ENCODE assay signal across 8 cellular contexts in the genomic region with DNA sequence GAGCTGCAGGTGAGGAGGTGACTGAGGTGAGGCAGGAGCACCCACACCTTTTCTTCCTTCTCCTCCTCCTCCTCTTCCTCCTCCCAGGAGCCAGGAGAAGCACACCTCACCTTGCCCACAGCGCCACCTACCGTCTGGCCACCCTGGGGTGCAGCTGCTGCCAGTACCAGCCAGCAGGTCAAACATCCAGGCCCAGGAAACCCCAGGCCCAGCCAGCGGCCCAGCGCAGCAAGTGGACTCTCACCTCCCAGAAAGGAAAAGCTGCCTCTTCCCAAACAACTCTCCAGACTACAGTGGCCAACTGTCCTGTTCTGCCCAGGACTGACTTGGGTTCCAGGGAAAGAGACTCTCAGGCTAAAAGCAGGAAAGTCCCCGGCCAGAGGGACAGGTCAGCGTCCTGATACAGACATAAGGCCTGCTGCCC. TPM values are rescaled to one million over a fixed set of nuclear protein-coding genes. Genes with fewer than 3 reads are reported as not detected.
DNase-seq lines count a peak whose midpoint lies in the region; ATAC-seq and TF ChIP-seq lines count a peak whose summit lies in the region.

No MANE protein-coding gene starts in this region.

- no peaks in the 10 kb centered on the region for H3K27me3 Mint-ChIP-seq in T-cell

- in situ Hi-C loops in astrocyte of the spinal cord (cut with HindIII; ENCODE audit: low sequenced_read_pairs): no loop called here

- ATAC-seq in T-cell (replicated peaks in 1 of 4) (peak in 1 of 4 experiments; percentile 31), GM19455 (IDR thresholded peaks at IDR 0.05; ENCODE audit: unreplicated experiment) (no peak)

- no peak overlapping the region for H3K27ac Mint-ChIP-seq in T-cell

- H3K36me3 Mint-ChIP-seq in T-cell: peaks cover 4% of the 10 kb centered on the region

- no peak overlapping the region for H3K4me3 ChIP-seq in astrocyte of the spinal cord (ENCODE audit: low read depth, low read length)

- H3K4me3 Mint-ChIP-seq in T-cell: no peak overlapping the region

- H3K9me3 Mint-ChIP-seq in T-cell: no peaks in the 10 kb centered on the region

- POLR2A ChIA-PET in T-cell (lab: Charles Lee): interaction anchor here in 1 of 2 donors (0.5 kb wide), 1 partner anchor 25 kb away, joined by 4 read pairs; no protein-coding TSS in a partner anchor

- peak; percentile 91 for TF ChIP-seq CTCF in astrocyte of the spinal cord (IDR thresholded peaks at IDR 0.05; ENCODE audit: low read depth, low read length)

- DNase-seq in D341Med (ENCODE audit: low spot score) (peak; percentile 81), HuH-7 (ENCODE audit: low spot score) (peak; percentile 97), T-cell (peak in 26 of 34 experiments; percentile 9 to 54 (median 30)), astrocyte of the spinal cord (ENCODE audit: low read depth, low spot score) (peak; percentile 31), iris pigment epithelial cell (ENCODE audit: low read depth) (peak; percentile 41), DMS114 treated with DMSO at 0.1 percent for 48 hours (lab: John Stamatoyannopoulos, UW; ENCODE audit: unreplicated experiment) (no peak)
- peak; percentile 21 to 50 for DNase-seq in stimulated activated CD4-positive, alpha-beta T cell treated with anti-CD3 and anti-CD28 coated beads, Interleukin-4, amount 100 ng/mL, for 4 hours

- H3K4me1 Mint-ChIP-seq in T-cell: peaks cover 0 to 14% (median 0%) of the 10 kb centered on the region in 3 donors

- CTCF ChIA-PET in T-cell (lab: Charles Lee): interaction anchor here in 1 of 2 donors (1.7 kb wide), 1 partner anchor 72 kb away, joined by 5 read pairs; the partner anchor contains the start of gene RASD1

RNA-seq across cellular contexts. Expression of gene PEMT, which starts 22.7 kb away (rescaled TPM):
- 10 to 100 TPM; 13.3 to 25.8 (median 14.6) TPM for total RNA-seq in T-cell
